8 cellular contexts compared by ENCODE assay signal in the genomic region with DNA sequence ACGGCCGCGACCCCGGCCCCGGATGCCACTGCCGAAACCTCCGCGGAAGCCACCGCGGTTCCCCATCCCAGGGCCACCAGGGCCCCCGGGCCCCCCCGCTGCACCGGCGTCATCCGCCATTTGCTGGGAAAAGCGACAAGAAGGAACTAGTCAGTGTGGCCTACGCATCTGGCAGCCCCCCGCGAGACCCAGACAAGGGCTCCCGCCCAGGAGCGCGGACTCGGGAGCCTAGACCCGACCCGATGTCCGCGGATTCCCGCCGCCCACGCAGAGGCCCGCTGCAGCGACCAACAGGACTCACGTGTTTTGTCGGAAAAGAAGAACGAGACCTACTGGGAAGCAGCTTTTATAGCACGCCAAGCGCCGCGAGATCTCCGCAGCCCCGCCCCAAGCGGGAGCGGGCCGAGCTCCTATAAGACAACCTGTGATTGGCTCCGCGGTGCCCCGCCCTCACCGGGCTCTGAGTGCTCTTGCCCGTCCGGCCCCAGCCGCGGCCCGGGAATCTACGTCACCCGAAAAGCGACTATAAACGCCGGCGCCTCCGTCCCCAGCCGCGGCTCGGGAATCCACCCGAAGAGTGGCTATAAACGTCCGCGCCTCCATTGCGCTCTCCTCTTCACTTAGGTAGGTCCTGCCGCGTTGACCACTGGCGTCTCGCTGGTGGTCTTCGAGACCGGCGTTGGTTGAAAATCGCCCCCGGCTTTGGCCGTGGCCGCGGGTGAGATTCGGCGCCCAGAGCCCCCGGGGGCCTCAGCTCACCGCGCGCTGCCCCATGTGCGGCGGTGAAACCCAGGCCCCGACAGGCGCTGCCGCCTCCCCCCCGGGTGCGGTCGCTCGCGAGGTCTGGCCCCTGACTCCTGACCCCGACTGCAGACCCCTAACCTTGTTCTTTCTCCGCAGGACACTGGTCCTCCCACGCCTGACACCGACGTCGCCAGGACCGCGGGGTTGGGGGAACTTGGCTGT. TPM values are rescaled to one million over a fixed set of nuclear protein-coding genes. Genes with fewer than 3 reads are reported as not detected.
A peak's percentile ranks its signal among the peaks of the same experiment; 100 is the strongest.
DNase-seq lines count a peak whose midpoint lies in the region; ATAC-seq, FAIRE-seq and TF ChIP-seq lines count a peak whose summit lies in the region.

A gene (minus strand): TSS at position 321 of the 966 bp plus-strand sequence. CDS start 201 bp downstream, at position 120.

- peak within 1 kb of the TSS; percentile 90 for H3K4me3 ChIP-seq in AG10803 (ENCODE audit: low read length)
- H3K4me3 ChIP-seq in kidney (ENCODE audit: low read length in 2 of 2): peak within 1 kb of the TSS; percentile 76 to 86

- DNase-seq in AG10803 (ENCODE audit: low read depth) (peak; percentile 98), NCI-H510A (lab: John Stamatoyannopoulos, UW) (peak; percentile 90), cerebellum (ENCODE audit: low spot score) (peak; percentile 100), kidney (peak; percentile 100)
- peak; percentile 97 for DNase-seq in activated CD4-positive, alpha-beta T cell treated with anti-CD3 and anti-CD28 coated beads for 1 hour
- DNase-seq in stimulated activated CD4-positive, alpha-beta T cell treated with anti-CD3 and anti-CD28 coated beads, Interleukin-15, amount 100 ng/mL, for 24 hours: peak; percentile 98

- peak; percentile 95 for FAIRE-seq in kidney (lab: Jason Lieb, UNC)

- peaks cover 6% of the 10 kb centered on the region in 2 donors for H3K36me3 ChIP-seq in kidney (ENCODE audit: control insufficient read depth in 1 of 2, insufficient read depth in 2 of 2, low read length in 2 of 2)

- peak; percentile 82 for ATAC-seq in HG03432 (IDR thresholded peaks at IDR 0.05; ENCODE audit: unreplicated experiment)

- peak within 1 kb of the TSS; percentile 93 to 96 for H3K9ac ChIP-seq in kidney (ENCODE audit: low read length in 2 of 2)

- no peaks in the 10 kb centered on the region for H3K9me3 ChIP-seq in kidney (ENCODE audit: control insufficient read depth in 1 of 2, low read length in 2 of 2)

- peak within 1 kb of the TSS; percentile 93 to 95 for H3K27ac ChIP-seq in kidney (ENCODE audit: low read depth in 2 of 2, low read length in 2 of 2)

- TF ChIP-seq POLR2A in GM19099 (IDR thresholded peaks at IDR 0.05; ENCODE audit: extremely low read depth, insufficient read length, low read depth): peak; percentile 100

- TF ChIP-seq CTCF in AG10803 (conservative IDR thresholded peaks at IDR 0.05; ENCODE audit: low read length): no peak
- no peak for TF ChIP-seq CTCF in kidney (IDR thresholded peaks at IDR 0.05; ENCODE audit: borderline replicate concordance, extremely low read depth, insufficient read depth)

- intact Hi-C loops in kidney (cut with DNase I): no loop called here

- peaks cover 17 to 20% of the 10 kb centered on the region in 2 donors for H3K4me1 ChIP-seq in kidney (ENCODE audit: control insufficient read depth in 1 of 2, insufficient read depth in 1 of 2, low read depth in 1 of 2, low read length in 2 of 2)

RNA-seq across cellular contexts. Expression of the gene that starts here (rescaled TPM):
- total RNA-seq in cerebellum (794 TPM), kidney (1,550 TPM)
- polyA plus RNA-seq in kidney (ENCODE audit: insufficient read depth, low read depth, low replicate concordance): 2,018 TPM

Comparison
In these comparisons a context has a peak if more than half of its experiments do, and no peak if none do; other contexts are left out.
1. Peak in every context shown above with its lines: DNase-seq, ATAC-seq, H3K4me3 ChIP-seq and H3K27ac ChIP-seq.